In the genomic region with DNA sequence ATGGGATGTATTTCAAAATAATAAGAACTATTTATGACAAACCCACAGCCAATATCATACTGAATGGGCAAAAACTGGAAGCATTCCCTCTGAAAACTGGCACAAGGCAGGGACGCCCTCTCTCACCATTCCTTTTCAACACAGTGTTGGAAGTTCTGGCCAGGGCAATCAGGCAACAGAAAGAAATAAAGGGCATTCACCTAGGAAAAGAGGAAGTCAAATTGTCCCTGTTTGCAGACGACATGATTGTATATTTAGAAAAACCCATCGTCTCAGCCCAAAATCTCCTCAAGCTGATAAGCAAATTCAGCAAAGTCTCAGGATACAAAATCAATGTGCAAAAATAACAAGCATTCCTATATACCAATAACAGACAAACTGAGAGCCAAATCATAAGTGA, we compare ENCODE assay signal across 5 cellular contexts. TPM values are rescaled to one million over a fixed set of nuclear protein-coding genes. Genes with fewer than 3 reads are reported as not detected.
"Had no signal": no experiment of that assay in that cellular context is flagged by ENCODE, and none has a peak within 500 bp of the region (broad histone marks: within the 10 kb centered on the region; RNA-seq: fewer than 3 reads in every experiment).

No MANE protein-coding gene starts in this region.

RNA-seq across cellular contexts. Expression of a gene that starts 42.3 kb away (rescaled TPM):
- total RNA-seq: HepG2, HT-29, HT1080, IMR-90 had no signal
- polyA plus RNA-seq: IgD-negative memory B cell, IMR-90 had no signal
